In genomic region chr6:40879169-40879568, GRCh38 we compare ENCODE assay signal across 26 cellular contexts.
"Had no signal": no experiment of that assay in that cellular context is flagged by ENCODE, and none has a peak within 500 bp of the region (broad histone marks: within the 10 kb centered on the region; RNA-seq: fewer than 3 reads in every experiment).

No MANE protein-coding gene starts in this region.

- H3K27me3 ChIP-seq: testis, thyroid gland, upper lobe of left lung, upper lobe of right lung, uterus, vagina had no signal

- H3K36me3 ChIP-seq: suprapubic skin, thoracic aorta, thyroid gland, tibial artery, tibial nerve, transverse colon, upper lobe of left lung, upper lobe of right lung, uterus, vagina had no signal

- ATAC-seq: stimulated activated effector memory CD8-positive, alpha-beta T cell treated with anti-CD3 and anti-CD28 coated beads, Interleukin-12 subunit alpha, Interleukin-12 subunit beta, amount 100 ng/mL, for 72 hours; stimulated activated memory B cell treated with anti-CD40 and anti-IgM and Interleukin-4, amounts not matched to agents 10 μg/mL and 1 μg/mL and 100 μg/mL, for 72 hours; stimulated activated naive B cell treated with anti-CD40 and anti-IgM and Interleukin-4, amounts not matched to agents 10 μg/mL and 1 μg/mL and 100 μg/mL, for 72 hours; stimulated activated naive CD8-positive, alpha-beta T cell treated with anti-CD3 and anti-CD28 coated beads, Interleukin-15, amount 100 ng/mL, for 72 hours; stimulated activated naive CD8-positive, alpha-beta T cell treated with anti-CD3 and anti-CD28 coated beads, Interleukin-15, Interleukin-2, amounts not matched to agents 100 U/mL and 50 U/mL, for 24 hours; upper lobe of right lung had no signal

- H3K9me3 ChIP-seq: suprapubic skin, testis, thoracic aorta, thyroid gland, tibial artery, upper lobe of right lung, uterus, vagina had no signal

- H3K4me1 ChIP-seq: suprapubic skin, testis, thyroid gland, tibial artery, tibial nerve, transverse colon, upper lobe of left lung, upper lobe of right lung, uterus, vagina had no signal

- H3K27ac ChIP-seq: suprapubic skin, testis, thoracic aorta, thyroid gland, tibial artery, tibial nerve, transverse colon, upper lobe of left lung, upper lobe of right lung, uterus, vagina had no signal

- FAIRE-seq: urothelium cell line had no signal

- H3K4me3 ChIP-seq: suprapubic skin, testis, thoracic aorta, thyroid gland, tibial artery, tibial nerve, transverse colon, upper lobe of left lung, upper lobe of right lung, uterus, vagina had no signal

- DNase-seq: stimulated activated CD4-positive, alpha-beta T cell treated with anti-CD3 and anti-CD28 coated beads, Interleukin-2, amount 100 ng/mL, for 48 hours; stimulated activated CD4-positive, alpha-beta T cell treated with anti-CD3 and anti-CD28 coated beads, Interleukin-4, amount 100 ng/mL, for 1 hour; stimulated activated CD4-positive, alpha-beta T cell treated with anti-CD3 and anti-CD28 coated beads, Interleukin-4, amount 100 ng/mL, for 24 hours; stimulated activated CD4-positive, alpha-beta T cell treated with anti-CD3 and anti-CD28 coated beads, Interleukin-4, amount 100 ng/mL, for 4 hours; stimulated activated CD8-positive, alpha-beta memory T cell treated with anti-CD3 and anti-CD28 coated beads, Interleukin-4, amount 100 ng/mL, for 48 hours; stimulated activated naive B cell treated with anti-CD40 and anti-IgM and Interleukin-4, amounts not matched to agents 10 μg/mL and 1 μg/mL and 100 μg/mL, for 72 hours; stimulated activated naive CD4-positive, alpha-beta T cell; stimulated activated naive CD4-positive, alpha-beta T cell treated with Interleukin-2 at 50 U/mL for 16 hours; stimulated activated naive CD8-positive, alpha-beta T cell treated with anti-CD3 and anti-CD28 coated beads, Interleukin-15, amount 100 ng/mL, for 72 hours; stimulated activated naive CD8-positive, alpha-beta T cell treated with anti-CD3 and anti-CD28 coated beads, Interleukin-15, Interleukin-2, amounts not matched to agents 100 U/mL and 50 U/mL, for 24 hours; substantia nigra; testis; thyroid gland; tibial artery; transverse colon; trophoblast cell; upper lobe of left lung; upper lobe of right lung; uterus had no signal
